Comparison of ENCODE assay signal across 11 cellular contexts in genomic region chr22:31846161-31847115, GRCh38.
DNase-seq lines count a peak whose midpoint lies in the region; ATAC-seq, FAIRE-seq and TF ChIP-seq lines count a peak whose summit lies in the region.
"Had no signal": no experiment of that assay in that cellular context is flagged by ENCODE, and none has a peak within 500 bp of the region (broad histone marks: within the 10 kb centered on the region; RNA-seq: fewer than 3 reads in every experiment).

No MANE protein-coding gene starts in this region.

- peaks cover 83% of the 10 kb centered on the region for H3K36me3 ChIP-seq in DND-41 (ENCODE audit: insufficient read depth, low read length)
- peaks cover 18% of the 10 kb centered on the region for H3K36me3 ChIP-seq in H7 (replicated peaks; ENCODE audit: control insufficient read depth, insufficient read depth, low read length)
- H3K36me3 ChIP-seq in keratinocyte (ENCODE audit: control insufficient read depth in 2 of 2, extremely low read depth in 1 of 2, insufficient read depth in 2 of 2, low read length in 2 of 2) = peaks cover 30 to 32% of the 10 kb centered on the region in 2 experiments

- H3K4me1 Mint-ChIP-seq in T-helper 17 cell = no peaks in the 10 kb centered on the region

- H3K4me1 ChIP-seq in DND-41 (ENCODE audit: insufficient read depth, low read length) (no peaks in the 10 kb centered on the region), keratinocyte (ENCODE audit: control insufficient read depth, extremely low read depth, insufficient read depth, low read length) (no peaks in the 10 kb centered on the region)

- no peaks in the 10 kb centered on the region for H3K27me3 Mint-ChIP-seq in T-helper 17 cell
- H3K27me3 Mint-ChIP-seq: dendritic cell treated with granulocyte-macrophage colony-stimulating factor and Interleukin-4, amounts not matched to agents 40 ng/mL and 50 ng/mL, for 4 days; naive thymus-derived CD4-positive, alpha-beta T cell had no signal

- dilution Hi-C loops in keratinocyte (cut with MboI; ENCODE audit: extremely low pct_ligation_motif_present, low sequenced_read_pairs) = no loop called here

- H3K4me3 ChIP-seq in DND-41 (ENCODE audit: low read depth in 1 of 2, low read length in 2 of 2) = no peak overlapping the region
- no peak overlapping the region for H3K4me3 ChIP-seq in H7 (ENCODE audit: insufficient read depth, low read depth, low read length)
- no peak overlapping the region for H3K4me3 ChIP-seq in WI38 (ENCODE audit: low read depth, low read length)
- H3K4me3 ChIP-seq in keratinocyte (ENCODE audit: control insufficient read depth in 2 of 3, extremely low read depth in 1 of 3, insufficient read depth in 2 of 3, low read depth in 1 of 3, low read length in 3 of 3) = no peak overlapping the region

- H3K27ac ChIP-seq in DND-41 (ENCODE audit: low read length) = no peak overlapping the region
- no peak overlapping the region for H3K27ac ChIP-seq in keratinocyte (ENCODE audit: control insufficient read depth, insufficient read depth, low read length)

- no peak overlapping the region for H3K4me3 Mint-ChIP-seq in T-helper 17 cell
- H3K4me3 Mint-ChIP-seq: dendritic cell treated with granulocyte-macrophage colony-stimulating factor and Interleukin-4, amounts not matched to agents 40 ng/mL and 50 ng/mL, for 4 days; naive thymus-derived CD4-positive, alpha-beta T cell had no signal

- no peaks in the 10 kb centered on the region for H3K79me2 ChIP-seq in DND-41 (ENCODE audit: insufficient read depth, low read length)
- H3K79me2 ChIP-seq in keratinocyte (ENCODE audit: control insufficient read depth, insufficient read depth, low read length) = no peaks in the 10 kb centered on the region

- H3K9ac ChIP-seq in DND-41 (ENCODE audit: low read depth, low read length) = no peak overlapping the region
- H3K9ac ChIP-seq in keratinocyte (ENCODE audit: control insufficient read depth, extremely low read depth, insufficient read depth, low read length) = no peak overlapping the region

- H4K20me1 ChIP-seq in DND-41 (ENCODE audit: insufficient read depth, low read length) = no peaks in the 10 kb centered on the region
- H4K20me1 ChIP-seq in keratinocyte (ENCODE audit: control insufficient read depth, extremely low read depth, insufficient read depth, low read length) = no peaks in the 10 kb centered on the region

- no peak for DNase-seq in DND-41
- DNase-seq in H7 = peak; percentile 45
- no peak for DNase-seq in keratinocyte (ENCODE audit: low read depth, low spot score)
- no peak for DNase-seq in T-helper 17 cell
- DNase-seq in KG1 (lab: John Stamatoyannopoulos, UW) = no peak
- DNase-seq in activated CD8-positive, alpha-beta memory T cell treated with anti-CD3 and anti-CD28 coated beads for 24 hours = no peak
- DNase-seq: T-helper 2 cell had no signal

- H3K9me1 ChIP-seq in keratinocyte (ENCODE audit: control insufficient read depth, extremely low read depth, insufficient read depth, low read length) = no peaks in the 10 kb centered on the region

- no peak for FAIRE-seq in keratinocyte (lab: Jason Lieb, UNC)

- H3K9me3 ChIP-seq in DND-41 (ENCODE audit: insufficient read depth, low read length, severe bottlenecking) = no peaks in the 10 kb centered on the region
- H3K9me3 ChIP-seq in keratinocyte (ENCODE audit: control insufficient read depth, low read depth, low read length) = no peaks in the 10 kb centered on the region
- no peaks in the 10 kb centered on the region for H3K9me3 ChIP-seq in T-helper 17 cell (ENCODE audit: control insufficient read depth, low read length, poor library complexity, severe bottlenecking)

- H3K36me3 Mint-ChIP-seq in T-helper 17 cell (ENCODE audit: low read depth) = peaks cover 13% of the 10 kb centered on the region

- ATAC-seq in DND-41 (ENCODE audit: insufficient read depth, low read depth) = no peak
- ATAC-seq in T-helper 17 cell = no peak
- no peak for ATAC-seq in GM18861 (IDR thresholded peaks at IDR 0.05; ENCODE audit: unreplicated experiment)
- ATAC-seq: naive thymus-derived CD4-positive, alpha-beta T cell had no signal

- H3K27ac Mint-ChIP-seq in T-helper 17 cell = no peak overlapping the region
- H3K27ac Mint-ChIP-seq: dendritic cell treated with granulocyte-macrophage colony-stimulating factor and Interleukin-4, amounts not matched to agents 40 ng/mL and 50 ng/mL, for 4 days; naive thymus-derived CD4-positive, alpha-beta T cell had no signal

- H3K4me2 ChIP-seq in DND-41 (ENCODE audit: insufficient read depth, low read length) (no peak overlapping the region), keratinocyte (ENCODE audit: control insufficient read depth, extremely low read depth, insufficient read depth, low read depth, low read length) (no peak overlapping the region)

- no peak overlapping the region for H2AFZ ChIP-seq in DND-41 (ENCODE audit: low read depth, low read length)
- no peak overlapping the region for H2AFZ ChIP-seq in keratinocyte (ENCODE audit: control insufficient read depth, low read length)

- TF ChIP-seq CTCF in DND-41 (IDR thresholded peaks at IDR 0.05; ENCODE audit: borderline replicate concordance, extremely low read depth, low read length, poor library complexity, severe bottlenecking) (peak; percentile 41), WI38 (IDR thresholded peaks at IDR 0.05; ENCODE audit: low read depth, low read length) (peak; percentile 36), keratinocyte (optimal IDR thresholded peaks at IDR 0.05 in 1 of 3, IDR thresholded peaks at IDR 0.05 in 1 of 3, conservative IDR thresholded peaks at IDR 0.05 in 1 of 3; ENCODE audit: extremely low read depth in 1 of 3, insufficient read depth in 2 of 3, low read length in 3 of 3) (peak; percentile 45 to 57 (median 53))

- H3K27me3 ChIP-seq in DND-41 (ENCODE audit: insufficient read depth, low read length, poor library complexity) (no peaks in the 10 kb centered on the region), H7 (ENCODE audit: control insufficient read depth, insufficient read depth, low read length) (no peaks in the 10 kb centered on the region), keratinocyte (ENCODE audit: control insufficient read depth, extremely low read depth, insufficient read depth, low read length) (no peaks in the 10 kb centered on the region)
